In genomic region chr18:63850010-63850409, GRCh38 we compare ENCODE assay signal across 9 cellular contexts. TPM values are rescaled to one million over a fixed set of nuclear protein-coding genes. Genes with fewer than 3 reads are reported as not detected.
DNase-seq lines count a peak whose midpoint lies in the region; ATAC-seq and FAIRE-seq lines count a peak whose summit lies in the region.
"Had no signal": no experiment of that assay in that cellular context is flagged by ENCODE, and none has a peak within 500 bp of the region (broad histone marks: within the 10 kb centered on the region; RNA-seq: fewer than 3 reads in every experiment).

No MANE protein-coding gene starts in this region.

- peak; percentile 59 for DNase-seq in EH (ENCODE audit: low read depth)
- DNase-seq in M059J (ENCODE audit: low read depth) = peak; percentile 61
- peak; percentile 11 for DNase-seq in UCSD-AML1 (lab: John Stamatoyannopoulos, UW; ENCODE audit: unreplicated experiment)
- DNase-seq in myocyte (ENCODE audit: low read depth) = peak; percentile 42
- no peak for DNase-seq in frontal cortex (ENCODE audit: low spot score in 2 of 2)
- no peak for DNase-seq in DMS114 treated with DMSO at 0.1 percent for 48 hours (lab: John Stamatoyannopoulos, UW; ENCODE audit: unreplicated experiment)

- peak; percentile 74 for ATAC-seq in GM21447 (IDR thresholded peaks at IDR 0.05; ENCODE audit: unreplicated experiment)
- ATAC-seq in HG03108 (IDR thresholded peaks at IDR 0.05; ENCODE audit: unreplicated experiment) = no peak

- FAIRE-seq in frontal cortex (lab: Jason Lieb, UNC) = no peak

RNA-seq across cellular contexts. Expression of gene SERPINB2, which starts 37.5 kb away (rescaled TPM):
- total RNA-seq in M059J (2014; rRNA removed; shearing (Covaris generic)) = 24.2 and 26.6 TPM in 2 replicates
- 0.40 and 1.3 TPM in 2 replicates for total RNA-seq in myocyte
- 0.45 TPM for polyA plus RNA-seq in myocyte (2012)
- total RNA-seq in frontal cortex = not detected
- total RNA-seq: T-helper 1 cell treated with Interleukin-12 subunit alpha and Interleukin-12 subunit beta and Interleukin-4 antibody, amounts not matched to agents 30 ng/mL and 1 ng/mL, for 36 hours had no signal

RNA-seq across cellular contexts. Expression of gene SERPINB10, which starts 57.7 kb away (rescaled TPM):
- not detected in 2 replicates for total RNA-seq in M059J (2014; rRNA removed; shearing (Covaris generic))
- total RNA-seq in myocyte = not detected in 2 replicates
- not detected for polyA plus RNA-seq in myocyte (2012)
- 0.41 TPM for total RNA-seq in frontal cortex
- total RNA-seq: T-helper 1 cell treated with Interleukin-12 subunit alpha and Interleukin-12 subunit beta and Interleukin-4 antibody, amounts not matched to agents 30 ng/mL and 1 ng/mL, for 36 hours had no signal

Comparison
In these comparisons a context has a peak if more than half of its experiments do, and no peak if none do; other contexts are left out.
1. DNase-seq: peak in EH (single experiment), M059J (single experiment), UCSD-AML1 (single experiment) and myocyte (single experiment); none in frontal cortex (0 of 2) and DMS114 treated with DMSO at 0.1 percent for 48 hours (single experiment).
2. RNA of gene SERPINB2, which starts 37.5 kb away (total RNA-seq): 24.2 to 26.6 TPM in M059J; 0.40 to 1.3 TPM in myocyte and not detected in frontal cortex (single experiment); every median in the first group is over 10 times any median in the second.